In genomic region chr1:225896937-225897549, GRCh38 we compare ENCODE assay signal across 8 cellular contexts. TPM values are rescaled to one million over a fixed set of nuclear protein-coding genes. Genes with fewer than 3 reads are reported as not detected.
DNase-seq lines count a peak whose midpoint lies in the region; ATAC-seq and TF ChIP-seq lines count a peak whose summit lies in the region.

No MANE protein-coding gene starts in this region.

- H3K4me1 Mint-ChIP-seq in T-helper 2 cell treated with Interferon-gamma antibody and Interleukin-4, amounts not matched to agents 5 μg/mL and 100 μg/mL, for 36 hours (ENCODE audit: low read depth) = peaks cover 32% of the 10 kb centered on the region

- peaks cover 5 to 11% (median 9%) of the 10 kb centered on the region in 10 experiments; a peak in 18 of 20 replicates for H3K4me1 ChIP-seq in BLaER1 treated with 17β-estradiol and CSF1 and Interleukin-3, amounts not matched to agents 10 nM and 100 nM
- peaks cover 9% of the 10 kb centered on the region for H3K4me1 ChIP-seq in mammary epithelial cell (ENCODE audit: insufficient read depth, low read length)

- H3K27ac Mint-ChIP-seq in T-helper 2 cell treated with Interferon-gamma antibody and Interleukin-4, amounts not matched to agents 5 μg/mL and 100 μg/mL, for 36 hours = peak overlapping the region; percentile 74

- peak overlapping the region; percentile 66 for H2AFZ ChIP-seq in mammary epithelial cell (ENCODE audit: low read depth, low read length)

- H3K4me3 Mint-ChIP-seq in T-helper 2 cell treated with Interferon-gamma antibody and Interleukin-4, amounts not matched to agents 5 μg/mL and 100 μg/mL, for 36 hours = peak overlapping the region; percentile 77

- peak overlapping the region in 1 of 11 experiments; percentile 24; a peak in 1 of 22 replicates for H3K9ac ChIP-seq in BLaER1 treated with 17β-estradiol and CSF1 and Interleukin-3, amounts not matched to agents 10 nM and 100 nM
- H3K9ac ChIP-seq in mammary epithelial cell (ENCODE audit: insufficient read depth, low read length) = no peak overlapping the region

- H3K27me3 ChIP-seq in BLaER1 treated with 17β-estradiol and CSF1 and Interleukin-3, amounts not matched to agents 10 nM and 100 nM = no peaks in the 10 kb centered on the region
- H3K27me3 ChIP-seq in mammary epithelial cell (ENCODE audit: insufficient read depth, low read length) = no peaks in the 10 kb centered on the region

- in situ Hi-C loops in mammary epithelial cell (cut with MboI; ENCODE audit: low sequenced_read_pairs in 2 of 2) = no loop called here

- H3K9me3 ChIP-seq in BLaER1 treated with 17β-estradiol and CSF1 and Interleukin-3, amounts not matched to agents 10 nM and 100 nM (replicated peaks in 1 of 11) = no peaks in the 10 kb centered on the region
- no peaks in the 10 kb centered on the region for H3K9me3 ChIP-seq in mammary epithelial cell (replicated peaks; ENCODE audit: insufficient read depth, low read length)

- dilution Hi-C loops in mammary epithelial cell (cut with HindIII; ENCODE audit: low sequenced_read_pairs) = no loop called here

- no peak for TF ChIP-seq CTCF in mammary epithelial cell (conservative IDR thresholded peaks at IDR 0.05 in 1 of 2, IDR thresholded peaks at IDR 0.05 in 1 of 2; ENCODE audit: extremely low read depth in 1 of 2, insufficient read depth in 1 of 2, low read depth in 1 of 2, low read length in 2 of 2)

- DNase-seq in T-helper 2 cell treated with Interferon-gamma antibody and Interleukin-4, amounts not matched to agents 5 μg/mL and 100 μg/mL, for 36 hours (ENCODE audit: low spot score) = peak; percentile 81
- DNase-seq in mammary epithelial cell (peak; percentile 90), caudate nucleus (lab: John Stamatoyannopoulos, UW) (no peak), NCI-H526 treated with DMSO at 0.1 percent for 48 hours (lab: John Stamatoyannopoulos, UW) (no peak)
- peak; percentile 49 to 53 for DNase-seq in stimulated activated CD4-positive, alpha-beta T cell treated with anti-CD3 and anti-CD28 coated beads, Interleukin-15, amount 100 ng/mL, for 48 hours (ENCODE audit: low read depth in 2 of 2)

- no peaks in the 10 kb centered on the region for H3K36me3 Mint-ChIP-seq in T-helper 2 cell treated with Interferon-gamma antibody and Interleukin-4, amounts not matched to agents 5 μg/mL and 100 μg/mL, for 36 hours (ENCODE audit: low read depth)

- no TSS peak for BruUV-seq in mammary epithelial cell (replicated peaks; lab: Mats Ljungman, UMichigan)

- intact Hi-C loops in mammary epithelial cell (cut with micrococcal nuclease) = no loop called here

- no peak overlapping the region for H3K27ac ChIP-seq in BLaER1 treated with 17β-estradiol and CSF1 and Interleukin-3, amounts not matched to agents 10 nM and 100 nM
- peak overlapping the region; percentile 45 for H3K27ac ChIP-seq in mammary epithelial cell (ENCODE audit: insufficient read depth, low read depth, low read length)
- H3K27ac ChIP-seq in caudate nucleus (ENCODE audit: low read depth, low read length) = no peak overlapping the region

- H3K4me2 ChIP-seq in BLaER1 treated with 17β-estradiol and CSF1 and Interleukin-3, amounts not matched to agents 10 nM and 100 nM = peak overlapping the region in 8 of 11 experiments; percentile 3 to 52 (median 20); a peak in 13 of 22 replicates
- H3K4me2 ChIP-seq in mammary epithelial cell (ENCODE audit: insufficient read depth, low read depth, low read length) = peak overlapping the region; percentile 41

- CTCF ChIA-PET in mammary epithelial cell (lab: Charles Lee; ENCODE audit: low non-redundant PET) = interaction anchor here (0.7 kb wide), 1 partner anchor 15 kb away, joined by 3 read pairs; the partner anchor contains the start of gene TMEM63A

- no peaks in the 10 kb centered on the region for H3K9me3 Mint-ChIP-seq in T-helper 2 cell treated with Interferon-gamma antibody and Interleukin-4, amounts not matched to agents 5 μg/mL and 100 μg/mL, for 36 hours

- no peaks in the 10 kb centered on the region for H3K79me2 ChIP-seq in mammary epithelial cell (ENCODE audit: insufficient read depth, low read length)

- ATAC-seq in GM19395 (IDR thresholded peaks at IDR 0.05; ENCODE audit: unreplicated experiment) = peak; percentile 100
- peak; percentile 100 for ATAC-seq in HG03378 (IDR thresholded peaks at IDR 0.05; ENCODE audit: unreplicated experiment)

- H3K4me3 ChIP-seq in BLaER1 treated with 17β-estradiol and CSF1 and Interleukin-3, amounts not matched to agents 10 nM and 100 nM = no peak overlapping the region
- H3K4me3 ChIP-seq in mammary epithelial cell (replicated peaks in 1 of 3; ENCODE audit: insufficient read depth in 1 of 3, low read depth in 2 of 3, low read length in 3 of 3) = no peak overlapping the region

- 29% methylated on average over 7 of the region's 7 CpGs for WGBS in mammary epithelial cell (ENCODE audit: low coverage, missing lambda C conversion rate)

- no peaks in the 10 kb centered on the region for H3K36me3 ChIP-seq in BLaER1 treated with 17β-estradiol and CSF1 and Interleukin-3, amounts not matched to agents 10 nM and 100 nM
- H3K36me3 ChIP-seq in mammary epithelial cell (ENCODE audit: insufficient read depth, low read length) = no peaks in the 10 kb centered on the region

- H3K27me3 Mint-ChIP-seq in T-helper 2 cell treated with Interferon-gamma antibody and Interleukin-4, amounts not matched to agents 5 μg/mL and 100 μg/mL, for 36 hours (ENCODE audit: low read depth) = peaks cover 23% of the 10 kb centered on the region

- no peaks in the 10 kb centered on the region for H4K20me1 ChIP-seq in BLaER1 treated with 17β-estradiol and CSF1 and Interleukin-3, amounts not matched to agents 10 nM and 100 nM
- H4K20me1 ChIP-seq in mammary epithelial cell (ENCODE audit: insufficient read depth, low read length) = no peaks in the 10 kb centered on the region

RNA-seq across cellular contexts. Expression of gene LEFTY1, which starts 8.1 kb away (rescaled TPM):
- total RNA-seq in mammary epithelial cell = not detected
- polyA plus RNA-seq in mammary epithelial cell = not detected
- polyA minus RNA-seq in mammary epithelial cell = not detected

RNA-seq across cellular contexts. Expression of gene TMEM63A, which starts 14.9 kb away (rescaled TPM):
- total RNA-seq in mammary epithelial cell = 10 to 100 TPM; 25.2 to 37.3 TPM
- polyA plus RNA-seq in mammary epithelial cell = 17.7 TPM
- 20.1 TPM for polyA minus RNA-seq in mammary epithelial cell

RNA-seq across cellular contexts. Expression of gene PYCR2, which starts 27.0 kb away (rescaled TPM):
- 10 to 100 TPM; 64.2 to 73.1 TPM for total RNA-seq in mammary epithelial cell
- polyA plus RNA-seq in mammary epithelial cell = 73.6 TPM
- 83.2 TPM for polyA minus RNA-seq in mammary epithelial cell

RNA-seq across cellular contexts. Expression of gene LEFTY2, which starts 44.0 kb away (rescaled TPM):
- total RNA-seq in mammary epithelial cell = not detected
- polyA plus RNA-seq in mammary epithelial cell = not detected
- not detected for polyA minus RNA-seq in mammary epithelial cell

Comparison
In these comparisons a context has a peak if more than half of its experiments do, and no peak if none do; other contexts are left out.
1. DNase-seq: peak in T-helper 2 cell treated with Interferon-gamma antibody and Interleukin-4, amounts not matched to agents 5 μg/mL and 100 μg/mL, for 36 hours (single experiment), mammary epithelial cell (single experiment) and stimulated activated CD4-positive, alpha-beta T cell treated with anti-CD3 and anti-CD28 coated beads, Interleukin-15, amount 100 ng/mL, for 48 hours (2 of 2); none in caudate nucleus (0 of 61) and NCI-H526 treated with DMSO at 0.1 percent for 48 hours (single experiment).